ENCODE assay signal across 8 cellular contexts in the genomic region with DNA sequence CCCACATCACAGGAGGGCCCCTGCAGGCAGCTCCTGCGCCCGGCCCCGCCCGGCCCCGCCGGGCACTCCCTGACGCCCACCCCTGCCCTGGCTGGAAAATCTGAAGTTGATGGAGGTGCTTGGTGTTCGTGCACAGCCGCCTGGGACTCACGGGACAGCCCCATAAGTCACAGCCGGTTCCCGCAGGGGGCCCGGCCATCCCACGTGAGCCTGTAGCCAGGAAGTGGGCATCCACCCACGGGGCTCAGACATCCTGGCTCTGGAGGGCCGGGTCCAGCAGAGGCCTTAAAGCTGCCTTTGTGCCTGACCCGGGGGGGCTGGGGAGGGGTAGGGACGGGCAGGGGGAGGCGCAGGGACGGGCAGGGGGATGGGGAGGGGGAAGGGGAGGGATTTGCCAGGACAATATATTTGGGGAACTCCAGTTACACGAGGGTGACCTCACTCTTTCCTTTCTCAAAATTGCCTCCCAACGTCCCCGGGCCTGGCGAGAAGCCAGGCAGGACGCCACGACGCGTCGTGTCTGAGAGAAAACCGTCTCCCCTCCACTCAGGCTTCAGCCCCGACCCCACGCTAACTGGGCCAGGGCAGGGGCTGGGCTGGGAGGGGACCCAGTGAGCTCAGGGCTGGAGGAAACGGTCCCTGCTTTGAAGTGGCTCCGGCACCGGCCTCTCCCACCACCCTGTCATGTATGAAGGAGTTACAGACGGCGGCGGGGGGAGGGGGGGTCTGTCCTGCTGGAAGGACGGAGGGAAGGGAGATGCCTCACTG.
DNase-seq lines count a peak whose midpoint lies in the region; ATAC-seq, FAIRE-seq and TF ChIP-seq lines count a peak whose summit lies in the region.

No MANE protein-coding gene starts in this region.

- H3K4me1 ChIP-seq in skeletal muscle satellite cell (ENCODE audit: control insufficient read depth, insufficient read depth, low read length), result peaks cover 19% of the 10 kb centered on the region

- CTCF ChIA-PET in activated CD4-positive, alpha-beta T cell treated with anti-CD3 and anti-CD28 coated beads, Interleukin-2, amount 10 ng/mL, durations not matched to agents 7 days and 5 days (lab: Charles Lee), result interaction anchor here (1.0 to 1.2 kb wide), 3 partner anchors 14 to 172 kb away, joined by 3 read pairs; no protein-coding TSS in a partner anchor

- H3K4me3 Mint-ChIP-seq in activated CD4-positive, alpha-beta T cell treated with anti-CD3 and anti-CD28 coated beads, Interleukin-2, amount 10 ng/mL, durations not matched to agents 7 days and 5 days, result peak overlapping the region; percentile 58

- DNase-seq in GM12891 (ENCODE audit: insufficient read length, low spot score), result peak; percentile 71
- peak; percentile 66 for DNase-seq in activated CD4-positive, alpha-beta T cell treated with anti-CD3 and anti-CD28 coated beads, Interleukin-2, amount 10 ng/mL, durations not matched to agents 7 days and 5 days
- DNase-seq in dorsolateral prefrontal cortex, result peak in 3 of 10 donors; percentile 36 to 53 (median 43)
- DNase-seq in HuH-7 (ENCODE audit: low spot score), result no peak
- no peak for DNase-seq in NCI-H1105 treated with DMSO at 0.1 percent for 48 hours (lab: John Stamatoyannopoulos, UW)

- intact Hi-C loops in dorsolateral prefrontal cortex (cut with DNase I), result no loop called here

- ATAC-seq in HG02981 (IDR thresholded peaks at IDR 0.05; ENCODE audit: unreplicated experiment) (peak; percentile 47), HG03135 (IDR thresholded peaks at IDR 0.05; ENCODE audit: unreplicated experiment) (no peak)

- H3K9ac ChIP-seq in skeletal muscle satellite cell (ENCODE audit: low read depth, low read length), result no peak overlapping the region

- TF ChIP-seq CTCF in dorsolateral prefrontal cortex (IDR thresholded peaks at IDR 0.05 in 54 of 56, conservative IDR thresholded peaks at IDR 0.05 in 2 of 56; ENCODE audit: low read depth in 1 of 56, partially characterized antibody in 56 of 56), result no peak

- H3K9me3 ChIP-seq in skeletal muscle satellite cell (replicated peaks; ENCODE audit: low read length), result no peaks in the 10 kb centered on the region

- no peaks in the 10 kb centered on the region for H3K27me3 Mint-ChIP-seq in activated CD4-positive, alpha-beta T cell treated with anti-CD3 and anti-CD28 coated beads, Interleukin-2, amount 10 ng/mL, durations not matched to agents 7 days and 5 days

- peak overlapping the region in 50 of 59 donors; percentile 4 to 93 (median 67) for H3K27ac ChIP-seq in dorsolateral prefrontal cortex

- H3K4me2 ChIP-seq in skeletal muscle satellite cell (ENCODE audit: low read length), result peak overlapping the region; percentile 26

- H3K27me3 ChIP-seq in dorsolateral prefrontal cortex (no peaks in the 10 kb centered on the region), skeletal muscle satellite cell (ENCODE audit: control insufficient read depth, insufficient read depth, low read length) (no peaks in the 10 kb centered on the region)

- no peaks in the 10 kb centered on the region for H3K9me3 Mint-ChIP-seq in activated CD4-positive, alpha-beta T cell treated with anti-CD3 and anti-CD28 coated beads, Interleukin-2, amount 10 ng/mL, durations not matched to agents 7 days and 5 days

- H3K27ac Mint-ChIP-seq in activated CD4-positive, alpha-beta T cell treated with anti-CD3 and anti-CD28 coated beads, Interleukin-2, amount 10 ng/mL, durations not matched to agents 7 days and 5 days, result peak overlapping the region; percentile 97

- no peak for TF ChIP-seq POLR2A in GM12891 (IDR thresholded peaks at IDR 0.05; ENCODE audit: low read depth, low read length)

- POLR2A ChIA-PET in activated CD4-positive, alpha-beta T cell treated with anti-CD3 and anti-CD28 coated beads, Interleukin-2, amount 10 ng/mL, durations not matched to agents 7 days and 5 days (lab: Charles Lee), result interaction anchor here (0.7 kb wide), 1 partner anchor 15 kb away, joined by 3 read pairs; no protein-coding TSS in a partner anchor

- peak; percentile 90 for FAIRE-seq in GM12891 (lab: Jason Lieb, UNC)

- H3K4me3 ChIP-seq in dorsolateral prefrontal cortex, result peak overlapping the region in 21 of 59 donors; percentile 2 to 42 (median 26)
- H3K4me3 ChIP-seq in skeletal muscle satellite cell (ENCODE audit: low read length), result no peak overlapping the region

- peaks cover 22% of the 10 kb centered on the region for H3K36me3 Mint-ChIP-seq in activated CD4-positive, alpha-beta T cell treated with anti-CD3 and anti-CD28 coated beads, Interleukin-2, amount 10 ng/mL, durations not matched to agents 7 days and 5 days (ENCODE audit: low read depth)

- peaks cover 6% of the 10 kb centered on the region for H3K36me3 ChIP-seq in skeletal muscle satellite cell (ENCODE audit: insufficient read depth, low read length)

- peaks cover 61% of the 10 kb centered on the region for H3K4me1 Mint-ChIP-seq in activated CD4-positive, alpha-beta T cell treated with anti-CD3 and anti-CD28 coated beads, Interleukin-2, amount 10 ng/mL, durations not matched to agents 7 days and 5 days

TF ChIP-seq in GM12891, 5 proteins besides CTCF, POLR2A, EP300 and RAD21:
- peak; percentile 54 for TF ChIP-seq PAX5 (IDR thresholded peaks at IDR 0.05; ENCODE audit: insufficient read depth, low read length, severe bottlenecking)
- TF ChIP-seq POLR2AphosphoS5 (IDR thresholded peaks at IDR 0.05; ENCODE audit: low read depth, low read length), result no peak

Comparison
In these comparisons a context has a peak if more than half of its experiments do, and no peak if none do; other contexts are left out.
1. DNase-seq: peak in GM12891 (single experiment) and activated CD4-positive, alpha-beta T cell treated with anti-CD3 and anti-CD28 coated beads, Interleukin-2, amount 10 ng/mL, durations not matched to agents 7 days and 5 days (single experiment); none in HuH-7 (single experiment) and NCI-H1105 treated with DMSO at 0.1 percent for 48 hours (single experiment).